8 cellular contexts compared by ENCODE assay signal in the genomic region with DNA sequence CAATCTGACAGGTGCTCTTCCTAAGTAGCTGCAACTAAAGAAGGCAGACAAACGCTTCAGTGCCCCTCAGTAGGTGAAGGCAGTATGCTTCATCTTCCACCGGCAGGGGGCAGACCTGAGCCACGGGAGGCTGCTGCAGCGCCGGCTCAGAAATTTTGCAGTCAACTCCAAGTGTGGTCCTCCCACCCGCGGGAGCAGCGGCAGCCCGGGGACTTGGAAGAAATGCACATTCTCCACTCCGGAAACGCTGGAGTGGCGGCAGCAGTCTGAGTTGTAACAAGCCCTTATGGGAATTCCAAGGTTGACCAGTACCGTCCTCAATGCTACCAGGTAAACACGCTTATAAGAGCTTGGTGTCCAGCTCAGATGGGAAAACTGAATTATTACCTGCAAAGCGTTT. TPM values are rescaled to one million over a fixed set of nuclear protein-coding genes. Genes with fewer than 3 reads are reported as not detected.
DNase-seq lines count a peak whose midpoint lies in the region; ATAC-seq and TF ChIP-seq lines count a peak whose summit lies in the region.

No MANE protein-coding gene starts in this region.

- no peaks in the 10 kb centered on the region for H3K9me3 ChIP-seq in heart left ventricle

- H3K4me3 ChIP-seq in heart left ventricle (peak overlapping the region in 9 of 12 donors; percentile 1 to 72 (median 61)), rectal smooth muscle tissue (ENCODE audit: low read length) (peak overlapping the region; percentile 52)

- no peak for TF ChIP-seq POLR2A in heart left ventricle (IDR thresholded peaks at IDR 0.05)

- TF ChIP-seq CTCF in heart left ventricle (IDR thresholded peaks at IDR 0.05): peak; percentile 83 to 98 (median 96)

- H3K36me3 ChIP-seq in heart left ventricle (peaks cover 0 to 46% (median 24%) of the 10 kb centered on the region in 9 donors), rectal smooth muscle tissue (ENCODE audit: control insufficient read depth, insufficient read depth, low read length) (no peaks in the 10 kb centered on the region)

- DNase-seq in DMS 273 treated with DMSO at 0.1 percent for 48 hours (lab: John Stamatoyannopoulos, UW) (peak; percentile 22), KBM-7 (peak; percentile 70), SK-N-DZ (ENCODE audit: low spot score) (peak; percentile 66), heart left ventricle (peak; percentile 79 to 91 (median 83))
- peak; percentile 40 for DNase-seq in activated naive CD8-positive, alpha-beta T cell treated with anti-CD3 and anti-CD28 coated beads, Interleukin-2, amount 50 U/mL, for 16 hours (ENCODE audit: low read depth, low spot score)

- peaks cover 0 to 44% (median 20%) of the 10 kb centered on the region in 12 donors for H3K4me1 ChIP-seq in heart left ventricle
- peaks cover 3% of the 10 kb centered on the region for H3K4me1 ChIP-seq in rectal smooth muscle tissue (ENCODE audit: control insufficient read depth, insufficient read depth, low read length)

- in situ Hi-C loops in KBM-7 (cut with MboI; ENCODE audit: low pct_unique_long_range_greater_than_20kb, low sequenced_read_pairs): loop anchor here (25.0 kb wide), 2 partner anchors 395 to 1170 kb away; no protein-coding TSS in a partner anchor

- no peak overlapping the region for H3K9ac ChIP-seq in rectal smooth muscle tissue (ENCODE audit: low read length)

- 6 to 11% (median 8%) methylated on average over 15 of the region's 15 CpGs for WGBS in heart left ventricle, 4 donors

- H3K27ac ChIP-seq in heart left ventricle (peak overlapping the region in 1 of 12 donors; percentile 27), rectal smooth muscle tissue (ENCODE audit: low read depth, low read length) (no peak overlapping the region)

- peak; percentile 76 for ATAC-seq in GM21360 (IDR thresholded peaks at IDR 0.05; ENCODE audit: unreplicated experiment)
- ATAC-seq in heart left ventricle: peak; percentile 27 to 58 (median 50)
- ATAC-seq in GM19328 (IDR thresholded peaks at IDR 0.05; ENCODE audit: unreplicated experiment): no peak

- peaks cover 0 to 48% (median 0%) of the 10 kb centered on the region in 9 donors for H3K27me3 ChIP-seq in heart left ventricle
- peaks cover 2% of the 10 kb centered on the region for H3K27me3 ChIP-seq in rectal smooth muscle tissue (ENCODE audit: control insufficient read depth, insufficient read depth, low read length)

- intact Hi-C loops in heart left ventricle (cut with DNase I): loop anchor here in 6 of 10 donors (1.0 to 10.0 kb wide), 6 partner anchors 435 to 1340 kb away; no protein-coding TSS in a partner anchor

RNA-seq across cellular contexts. Expression of gene IGFBP3, which starts 3.4 kb away (rescaled TPM):
- 5.6 and 7.5 TPM in 2 replicates for polyA plus RNA-seq in SK-N-DZ (2014; cell fraction: cytosol; rRNA removed)
- polyA plus RNA-seq in SK-N-DZ (2014; cell fraction: nucleus; rRNA removed): 3.9 and 7.3 TPM in 2 replicates
- 100 to 1,000 TPM in 2 of 9 donors, 10 to 100 TPM in 7; 18.1 to 141 (median 66.3) TPM for total RNA-seq in heart left ventricle
- 100 to 1,000 TPM in 1 of 2 donors, 10 to 100 TPM in 1; 54.4 to 165 TPM for polyA plus RNA-seq in heart left ventricle

RNA-seq across cellular contexts. Expression of gene IGFBP1, which starts 29.4 kb away (rescaled TPM):
- polyA plus RNA-seq in SK-N-DZ (2014; cell fraction: cytosol; rRNA removed): not detected in 2 replicates
- polyA plus RNA-seq in SK-N-DZ (2014; cell fraction: nucleus; rRNA removed): not detected in 2 replicates
- 1 to 10 TPM in 1 of 9 donors, not detected in 8; 1.8 TPM for total RNA-seq in heart left ventricle
- not detected for polyA plus RNA-seq in heart left ventricle

RNA-seq across cellular contexts. Expression of gene CCDC201, which starts 44.8 kb away (rescaled TPM):
- polyA plus RNA-seq in SK-N-DZ (2014; cell fraction: cytosol; rRNA removed): not detected in 2 replicates
- polyA plus RNA-seq in SK-N-DZ (2014; cell fraction: nucleus; rRNA removed): not detected in 2 replicates
- total RNA-seq in heart left ventricle: not detected
- not detected for polyA plus RNA-seq in heart left ventricle

Comparison
In these comparisons a context has a peak if more than half of its experiments do, and no peak if none do; other contexts are left out.
1. DNase-seq: peak in every context shown above with its lines; median percentile 83 in heart left ventricle; 70 in KBM-7; 66 in SK-N-DZ; 40 in activated naive CD8-positive, alpha-beta T cell treated with anti-CD3 and anti-CD28 coated beads, Interleukin-2, amount 50 U/mL, for 16 hours; 22 in DMS 273 treated with DMSO at 0.1 percent for 48 hours.